In the genomic region with DNA sequence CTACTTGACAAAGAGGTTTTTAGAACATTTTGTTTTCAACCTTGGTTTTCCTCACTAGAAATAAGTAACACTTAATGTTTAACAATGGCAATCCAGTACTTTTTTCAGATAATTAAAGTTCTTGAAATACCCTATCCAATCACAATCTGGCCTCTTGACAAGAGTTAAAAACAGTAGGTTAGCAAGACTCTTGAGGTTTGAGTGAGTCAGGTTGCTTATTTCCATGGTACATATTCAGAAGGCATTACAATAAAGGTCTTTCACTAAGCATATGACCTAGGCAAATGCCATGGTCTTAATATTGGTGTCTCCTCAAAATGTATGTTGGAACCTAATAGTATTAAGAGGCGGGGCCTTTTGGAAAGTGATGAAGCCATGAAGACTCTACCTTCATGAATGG, we compare ENCODE assay signal across 21 cellular contexts. TPM values are rescaled to one million over a fixed set of nuclear protein-coding genes. Genes with fewer than 3 reads are reported as not detected.
A peak's percentile ranks its signal among the peaks of the same experiment; 100 is the strongest.
DNase-seq lines count a peak whose midpoint lies in the region; ATAC-seq, FAIRE-seq and TF ChIP-seq lines count a peak whose summit lies in the region.
"Had no signal": no experiment of that assay in that cellular context is flagged by ENCODE, and none has a peak within 500 bp of the region (broad histone marks: within the 10 kb centered on the region; RNA-seq: fewer than 3 reads in every experiment).

No MANE protein-coding gene starts in this region.

- H3K79me2 ChIP-seq in OCI-LY3 (ENCODE audit: low read length), result no peaks in the 10 kb centered on the region

- peak overlapping the region; percentile 50; the same call in 1 of the 2 replicates for H3K4me3 ChIP-seq in OCI-LY3 (ENCODE audit: low read length)
- H3K4me3 ChIP-seq in neutrophil (ENCODE audit: low read depth in 1 of 2, low read length in 1 of 2), result no peak overlapping the region
- no peak overlapping the region for H3K4me3 ChIP-seq in lower lobe of right lung
- H3K4me3 ChIP-seq: GM23338 had no signal

- H3K9ac ChIP-seq in OCI-LY3 (ENCODE audit: low read length), result no peak overlapping the region

- intact Hi-C loops in lower lobe of right lung (cut with DNase I), result no loop called here

- no peaks in the 10 kb centered on the region for H3K36me3 ChIP-seq in OCI-LY3 (replicated peaks; ENCODE audit: low read depth, low read length)
- H3K36me3 ChIP-seq in neutrophil, result no peaks in the 10 kb centered on the region
- H3K36me3 ChIP-seq in lower lobe of right lung, result no peaks in the 10 kb centered on the region

- ATAC-seq in GM21515 (IDR thresholded peaks at IDR 0.05; ENCODE audit: unreplicated experiment) (no peak), lower lobe of right lung (no peak)
- ATAC-seq: GM23338, T-helper 17 cell had no signal

- H3K4me2 ChIP-seq in OCI-LY3 (ENCODE audit: low read length), result peak overlapping the region; percentile 67
- H3K4me2 ChIP-seq: GM23338 had no signal

- TF ChIP-seq POLR2A in GM12891 (IDR thresholded peaks at IDR 0.05; ENCODE audit: low read depth, low read length), result no peak
- TF ChIP-seq POLR2A in H54 (IDR thresholded peaks at IDR 0.05; ENCODE audit: low read depth, low read length), result no peak
- TF ChIP-seq POLR2A in erythroblast (IDR thresholded peaks at IDR 0.05; ENCODE audit: low read length), result no peak

- peak; percentile 82 for FAIRE-seq in GM12891 (lab: Jason Lieb, UNC)
- FAIRE-seq in H54 (lab: Jason Lieb, UNC), result peak; percentile 11
- FAIRE-seq: D721Med had no signal

- H4K20me1 ChIP-seq in OCI-LY3 (ENCODE audit: insufficient read depth, low read length), result no peaks in the 10 kb centered on the region

- DNase-seq in GM12891 (ENCODE audit: insufficient read length, low spot score) (no peak), H54 (ENCODE audit: insufficient read length, low spot score) (no peak), lower lobe of right lung (no peak), MV-4-11 (lab: John Stamatoyannopoulos, UW) (no peak), erythroblast (lab: John Stamatoyannopoulos, UW) (no peak)
- DNase-seq: C1 segment of cervical spinal cord; CD8-positive, alpha-beta memory T cell; KBM-7; NCI-H1092 treated with DMSO at 0.1 percent for 48 hours; NCI-H2081; NCI-H2171 treated with DMSO at 0.1 percent for 48 hours; NCI-H446; NCI-H526 treated with DMSO at 0.1 percent for 48 hours; RPMI8226; SIG-M5; T-helper 17 cell had no signal

- peak overlapping the region; percentile 63 for H3K27ac ChIP-seq in OCI-LY3 (ENCODE audit: low read length)
- H3K27ac ChIP-seq in neutrophil, result peak overlapping the region; percentile 93
- no peak overlapping the region for H3K27ac ChIP-seq in lower lobe of right lung

- TF ChIP-seq CTCF in OCI-LY3 (IDR thresholded peaks at IDR 0.05; ENCODE audit: low read depth, low read length), result no peak
- no peak for TF ChIP-seq CTCF in neutrophil (IDR thresholded peaks at IDR 0.05)
- no peak for TF ChIP-seq CTCF in lower lobe of right lung (IDR thresholded peaks at IDR 0.05)

- H3K4me1 ChIP-seq in OCI-LY3 (ENCODE audit: low read length) (peaks cover 35% of the 10 kb centered on the region), neutrophil (ENCODE audit: control insufficient read depth in 1 of 2, insufficient read depth in 1 of 2, low read depth in 1 of 2, low read length in 1 of 2) (peaks cover 54 to 66% of the 10 kb centered on the region in 2 experiments), lower lobe of right lung (no peaks in the 10 kb centered on the region)

- H2AFZ ChIP-seq in OCI-LY3 (ENCODE audit: low read depth, low read length), result peak overlapping the region; percentile 17; the same call in 1 of the 2 replicates
- H2AFZ ChIP-seq: GM23338 had no signal

- H3K27me3 ChIP-seq in OCI-LY3 (ENCODE audit: low read depth, low read length) (no peaks in the 10 kb centered on the region), neutrophil (no peaks in the 10 kb centered on the region), lower lobe of right lung (ENCODE audit: low read depth) (no peaks in the 10 kb centered on the region)

- no peaks in the 10 kb centered on the region for H3K9me3 ChIP-seq in OCI-LY3 (ENCODE audit: insufficient read depth, low read length)
- no peaks in the 10 kb centered on the region for H3K9me3 ChIP-seq in neutrophil
- no peaks in the 10 kb centered on the region for H3K9me3 ChIP-seq in lower lobe of right lung

TF ChIP-seq in GM12891, 5 proteins besides CTCF, POLR2A, EP300 and RAD21:
- TF ChIP-seq POU2F2 (IDR thresholded peaks at IDR 0.05; ENCODE audit: low read depth, low read length) (no peak), POLR2AphosphoS5 (IDR thresholded peaks at IDR 0.05; ENCODE audit: low read depth, low read length) (no peak), TAF1 (IDR thresholded peaks at IDR 0.05; ENCODE audit: low read depth, low read length) (no peak), SPI1 (IDR thresholded peaks at IDR 0.05; ENCODE audit: low read depth, low read length) (no peak), PAX5 (IDR thresholded peaks at IDR 0.05; ENCODE audit: insufficient read depth, low read length, severe bottlenecking) (no peak)

RNA-seq across cellular contexts. Expression of a gene that starts 5.6 kb away (rescaled TPM):
- not detected for polyA plus RNA-seq in GM12891 (2012; ENCODE audit: low read depth, missing spikeins)
- total RNA-seq in lower lobe of right lung, result 2.7 TPM
- total RNA-seq: CD8-positive, alpha-beta memory T cell; GM23338 had no signal
- polyA plus RNA-seq: CD8-positive, alpha-beta memory T cell; GM23338 had no signal
